1 cellular context compared by ENCODE assay signal in the genomic region with DNA sequence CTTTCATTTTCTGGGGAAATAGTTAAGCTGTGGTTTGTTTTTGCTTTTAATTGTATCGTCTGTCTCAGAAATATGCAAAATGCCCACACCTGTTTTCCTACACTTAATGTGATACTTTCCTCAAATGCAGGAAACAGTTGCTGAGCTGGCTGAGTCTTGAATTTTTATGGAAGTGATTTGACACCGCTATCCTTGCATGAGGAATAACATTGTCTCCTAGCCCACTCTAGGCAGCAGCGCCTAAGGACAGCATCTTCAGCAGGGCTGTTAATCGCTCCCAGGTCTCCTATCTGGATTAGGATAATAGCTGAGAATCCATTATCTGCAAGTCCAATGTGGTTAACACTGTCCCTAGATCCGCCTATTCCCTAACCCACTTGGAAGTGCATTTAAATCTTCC.
TF ChIP-seq lines count a peak whose summit lies in the region.

No MANE protein-coding gene starts in this region.

TF ChIP-seq in GM23338, 12 proteins besides CTCF, POLR2A, EP300 and RAD21 (continued from another document):
- no peak for TF ChIP-seq ZNF462 (CRISPR knock-in tag; IDR thresholded peaks at IDR 0.05)
